In genomic region chr16:30183236-30183960, GRCh38 we compare ENCODE assay signal across 7 cellular contexts. TPM values are rescaled to one million over a fixed set of nuclear protein-coding genes. Genes with fewer than 3 reads are reported as not detected.
DNase-seq lines count a peak whose midpoint lies in the region; ATAC-seq and TF ChIP-seq lines count a peak whose summit lies in the region.

Gene CORO1A (plus strand): TSS chr16:30183602. CDS start chr16:30185210, 1,608 bp downstream.

- peaks cover 41% of the 10 kb centered on the region for H3K4me1 Mint-ChIP-seq in activated B cell treated with CpG ODN at 0.5 μM for 24 hours

- DNase-seq in GM13977 (ENCODE audit: low spot score) (peak; percentile 90), NCI-H2171 treated with DMSO at 0.1 percent for 48 hours (lab: John Stamatoyannopoulos, UW) (peak; percentile 81), activated B cell treated with CpG ODN at 0.5 μM for 24 hours (peak; percentile 86), kidney glomerular epithelial cell (lab: John Stamatoyannopoulos, UW) (peak; percentile 57)
- DNase-seq in central memory CD4-positive, alpha-beta T cell = peak; percentile 79
- DNase-seq in stimulated activated CD4-positive, alpha-beta T cell treated with anti-CD3 and anti-CD28 coated beads, Interleukin-15, amount 100 ng/mL, for 24 hours = peak; percentile 92

- no peaks in the 10 kb centered on the region for H3K9me3 Mint-ChIP-seq in activated B cell treated with CpG ODN at 0.5 μM for 24 hours

- intact Hi-C loops in activated B cell treated with CpG ODN at 0.5 μM for 24 hours (cut with micrococcal nuclease) = loop anchor here (1.0 kb wide), 2 partner anchors 60 to 91 kb away; partner anchors contain the start of gene MAPK3

- H3K36me3 Mint-ChIP-seq in activated B cell treated with CpG ODN at 0.5 μM for 24 hours (ENCODE audit: low read depth) = peaks cover 38% of the 10 kb centered on the region

- in situ Hi-C loops in GM13977 (cut with MboI; ENCODE audit: low pct_unique_long_range_greater_than_20kb, low sequenced_read_pairs, unreplicated experiment) = no loop called here

- CTCF ChIA-PET in activated B cell treated with CpG ODN at 0.5 μM for 24 hours (lab: Charles Lee) = interaction anchor here (1.0 to 4.4 kb wide), 3 partner anchors 40 to 91 kb away, joined by 3 to 33 read pairs (median 6); partner anchors contain the start of gene TBX6

- H3K27ac Mint-ChIP-seq in activated B cell treated with CpG ODN at 0.5 μM for 24 hours = peak within 1 kb of the TSS; percentile 97

- POLR2A ChIA-PET in activated B cell treated with CpG ODN at 0.5 μM for 24 hours (lab: Charles Lee) = interaction anchor here (0.6 to 7.4 kb wide), 46 partner anchors 9 to 1275 kb away, joined by 3 to 335 read pairs (median 5); partner anchors contain the start of genes ALDOA, DCTPP1, FBRS and FBXL19

- peak; percentile 66 for ATAC-seq in HG02885 (IDR thresholded peaks at IDR 0.05; ENCODE audit: poor library complexity, unreplicated experiment)
- ATAC-seq in activated B cell treated with CpG ODN at 0.5 μM for 24 hours (ENCODE audit: low read depth) = peak; percentile 60

- no peaks in the 10 kb centered on the region for H3K27me3 Mint-ChIP-seq in activated B cell treated with CpG ODN at 0.5 μM for 24 hours

- TF ChIP-seq CTCF in GM13977 (IDR thresholded peaks at IDR 0.05; ENCODE audit: extremely low read depth, insufficient read depth, missing control alignments) (no peak), activated B cell treated with CpG ODN at 0.5 μM for 24 hours (IDR thresholded peaks at IDR 0.05) (no peak)

- peak within 1 kb of the TSS; percentile 98 for H3K4me3 Mint-ChIP-seq in activated B cell treated with CpG ODN at 0.5 μM for 24 hours

RNA-seq across cellular contexts. Expression of gene CORO1A, which starts in this region (rescaled TPM):
- total RNA-seq in activated B cell treated with CpG ODN at 0.5 μM for 24 hours = 1,030 and 1,060 TPM in 2 replicates

Comparison
In these comparisons a context has a peak if more than half of its experiments do, and no peak if none do; other contexts are left out.
1. Peak in every context shown above with its lines: DNase-seq and ATAC-seq.